In the genomic region with DNA sequence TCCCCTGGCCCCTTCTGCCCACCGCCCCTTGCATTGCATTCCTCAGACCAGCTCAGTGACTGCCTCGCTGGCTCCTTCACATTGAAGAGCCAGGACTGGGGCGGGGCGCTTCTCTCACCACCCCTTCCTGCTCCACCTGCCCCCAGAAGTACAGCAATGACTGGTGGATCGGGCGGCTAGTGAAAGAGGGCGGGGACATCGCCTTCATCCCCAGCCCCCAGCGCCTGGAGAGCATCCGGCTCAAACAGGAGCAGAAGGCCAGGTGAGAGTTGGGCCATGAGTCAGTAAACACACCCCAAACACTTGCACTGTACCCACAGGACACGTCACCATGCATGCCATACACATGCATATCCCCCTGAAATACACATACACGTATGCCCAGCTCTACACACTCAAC, we compare ENCODE assay signal across 1 cellular context.
TF ChIP-seq lines count a peak whose summit lies in the region.

No MANE protein-coding gene starts in this region.

TF ChIP-seq in GM12878, 131 proteins besides CTCF, POLR2A, EP300 and RAD21:
- TF ChIP-seq RAD51 (IDR thresholded peaks at IDR 0.05): no peak
- TF ChIP-seq MYB (IDR thresholded peaks at IDR 0.05; ENCODE audit: borderline replicate concordance, low read depth, low read length): no peak
- no peak for TF ChIP-seq IKZF1 (conservative IDR thresholded peaks at IDR 0.05)
- no peak for TF ChIP-seq NFIC (IDR thresholded peaks at IDR 0.05; ENCODE audit: low read depth, low read length)
- TF ChIP-seq JUNB (IDR thresholded peaks at IDR 0.05): no peak
- no peak for TF ChIP-seq ETV6 (conservative IDR thresholded peaks at IDR 0.05 in 1 of 2, IDR thresholded peaks at IDR 0.05 in 1 of 2; ENCODE audit: borderline replicate concordance in 1 of 2, low read depth in 1 of 2)
- no peak for TF ChIP-seq SMARCA5 (IDR thresholded peaks at IDR 0.05)
- no peak for TF ChIP-seq RBBP5 (conservative IDR thresholded peaks at IDR 0.05)
- no peak for TF ChIP-seq STAT1 (conservative IDR thresholded peaks at IDR 0.05)
- no peak for TF ChIP-seq HDAC2 (IDR thresholded peaks at IDR 0.05)
- TF ChIP-seq ESRRA (IDR thresholded peaks at IDR 0.05; ENCODE audit: low read length): no peak
TF ChIP-seq in GM12878: peak in this region for 0.
